In genomic region chr7:124879771-124880170, GRCh38 we compare ENCODE assay signal across 9 cellular contexts.
"Had no signal": no experiment of that assay in that cellular context is flagged by ENCODE, and none has a peak within 500 bp of the region (broad histone marks: within the 10 kb centered on the region; RNA-seq: fewer than 3 reads in every experiment).

No MANE protein-coding gene starts in this region.

- H2AFZ ChIP-seq: GM23248 had no signal

- ATAC-seq: HCT116, HepG2 had no signal

- DNase-seq: GM23248, GOT3, H7, HFFc6, KBM-7 had no signal

- H3K4me3 ChIP-seq: GM23248, HAP-1 had no signal

- H3K4me1 ChIP-seq: HAP-1 had no signal

- FAIRE-seq: HepG2 had no signal

- H3K9me3 ChIP-seq: HAP-1 had no signal

- H3K27ac ChIP-seq: GM23248, HL-60 had no signal

- H3K9ac ChIP-seq: GM23248 had no signal

- H3K36me3 ChIP-seq: HAP-1 had no signal
